ENCODE assay signal across 5 cellular contexts in the genomic region with DNA sequence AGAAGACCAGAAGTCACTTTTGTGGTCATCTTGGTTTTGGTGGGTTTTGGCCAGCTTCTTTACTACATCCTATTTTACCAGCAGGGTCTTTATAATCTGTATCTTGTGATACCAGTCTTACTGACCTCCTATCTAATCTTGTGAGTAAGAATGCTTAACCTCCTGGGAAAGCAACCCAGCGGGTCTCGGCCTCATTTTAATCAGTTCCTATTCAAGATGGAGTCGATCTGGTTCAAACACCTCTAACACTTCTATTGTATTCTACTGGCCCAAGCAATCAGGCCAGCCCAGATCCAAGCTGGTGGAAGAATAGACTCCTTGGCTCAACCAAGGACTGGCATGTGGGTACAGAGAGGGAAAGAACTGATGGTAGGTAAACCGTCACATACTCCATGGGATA.
"Had no signal": no experiment of that assay in that cellular context is flagged by ENCODE, and none has a peak within 500 bp of the region (broad histone marks: within the 10 kb centered on the region; RNA-seq: fewer than 3 reads in every experiment).

No MANE protein-coding gene starts in this region.

- DNase-seq: IMR-90, KBM-7 had no signal

- H3K27ac Mint-ChIP-seq: IgD-negative memory B cell had no signal

- H3K27me3 Mint-ChIP-seq: IgD-negative memory B cell had no signal

- H3K27ac ChIP-seq: HL-60 had no signal

- H3K4me3 ChIP-seq: K562 had no signal

- H3K4me3 Mint-ChIP-seq: IgD-negative memory B cell had no signal
